8 cellular contexts compared by ENCODE assay signal in genomic region chr3:48016336-48016973, GRCh38. TPM values are rescaled to one million over a fixed set of nuclear protein-coding genes. Genes with fewer than 3 reads are reported as not detected.
DNase-seq lines count a peak whose midpoint lies in the region; ATAC-seq, FAIRE-seq and TF ChIP-seq lines count a peak whose summit lies in the region.

Gene MAP4, minus strand, starts transcription at chr3:48016416. Its CDS starts 17,556 bp downstream, at chr3:47998860.

- H3K4me1 Mint-ChIP-seq in naive thymus-derived CD8-positive, alpha-beta T cell = peaks cover 17 to 49% (median 43%) of the 10 kb centered on the region in 4 donors
- H3K4me1 Mint-ChIP-seq in CD14-positive monocyte = peaks cover 15% of the 10 kb centered on the region

- peaks cover 30% of the 10 kb centered on the region for H3K4me1 ChIP-seq in RWPE2 (ENCODE audit: insufficient read depth, poor library complexity, severe bottlenecking)
- peaks cover 39% of the 10 kb centered on the region for H3K4me1 ChIP-seq in endothelial cell of umbilical vein (ENCODE audit: control insufficient read depth, extremely low read depth, insufficient read depth, low read length)

- peak; percentile 40 for FAIRE-seq in endothelial cell of umbilical vein (lab: Jason Lieb, UNC)

- H3K27me3 ChIP-seq in RWPE2 (ENCODE audit: insufficient read depth, poor library complexity, severe bottlenecking) = no peaks in the 10 kb centered on the region
- H3K27me3 ChIP-seq in endothelial cell of umbilical vein (ENCODE audit: control insufficient read depth in 2 of 2, insufficient read depth in 2 of 2, low read length in 2 of 2) = no peaks in the 10 kb centered on the region

- no peak within 1 kb of the TSS for H3K4me3 ChIP-seq in RWPE2 (ENCODE audit: severe bottlenecking)
- no peak within 1 kb of the TSS for H3K4me3 ChIP-seq in endothelial cell of umbilical vein (replicated peaks in 1 of 3; ENCODE audit: insufficient read depth in 1 of 3, low read depth in 1 of 3, low read length in 3 of 3)

- H3K9me3 ChIP-seq in RWPE2 (ENCODE audit: severe bottlenecking) (no peaks in the 10 kb centered on the region), endothelial cell of umbilical vein (replicated peaks; ENCODE audit: control insufficient read depth, insufficient read depth, low read length) (no peaks in the 10 kb centered on the region)

- H2AFZ ChIP-seq in endothelial cell of umbilical vein (ENCODE audit: low read depth, low read length) = no peak within 1 kb of the TSS

- H3K4me2 ChIP-seq in endothelial cell of umbilical vein (ENCODE audit: insufficient read depth, low read length) = peak within 1 kb of the TSS; percentile 53

- peak within 1 kb of the TSS; percentile 24 for H3K9ac ChIP-seq in endothelial cell of umbilical vein (replicated peaks; ENCODE audit: extremely low read depth, insufficient read depth, low read length)

- no peaks in the 10 kb centered on the region for H3K9me3 Mint-ChIP-seq in naive thymus-derived CD8-positive, alpha-beta T cell
- no peaks in the 10 kb centered on the region for H3K9me3 Mint-ChIP-seq in CD14-positive monocyte

- TF ChIP-seq CTCF in RWPE2 (IDR thresholded peaks at IDR 0.05; ENCODE audit: poor library complexity, severe bottlenecking) = no peak
- TF ChIP-seq CTCF in endothelial cell of umbilical vein (IDR thresholded peaks at IDR 0.05; ENCODE audit: extremely low read depth in 1 of 2, insufficient read depth in 1 of 2, low read depth in 1 of 2, low read length in 2 of 2) = no peak
- TF ChIP-seq CTCF in CD14-positive monocyte (IDR thresholded peaks at IDR 0.05) = no peak

- H3K27ac ChIP-seq in RWPE2 (ENCODE audit: poor library complexity, severe bottlenecking) (peak within 1 kb of the TSS; percentile 64), endothelial cell of umbilical vein (ENCODE audit: insufficient read depth, low read depth, low read length) (peak within 1 kb of the TSS; percentile 58)

- H3K36me3 ChIP-seq in RWPE2 (ENCODE audit: low read depth) (peaks cover 8% of the 10 kb centered on the region), endothelial cell of umbilical vein (ENCODE audit: control insufficient read depth in 2 of 2, extremely low read depth in 1 of 2, insufficient read depth in 2 of 2, low read length in 2 of 2) (no peaks in the 10 kb centered on the region)

- peak; percentile 63 for DNase-seq in Caki2 (ENCODE audit: low read depth)
- no peak for DNase-seq in RWPE2 (ENCODE audit: low spot score)
- DNase-seq in endothelial cell of umbilical vein (ENCODE audit: low read depth, low spot score) = peak; percentile 37
- DNase-seq in naive thymus-derived CD8-positive, alpha-beta T cell = peak in 1 of 10 donors; percentile 0
- DNase-seq in CD14-positive monocyte (ENCODE audit: low spot score) = no peak
- DNase-seq in NCI-H345 treated with DMSO at 0.1 percent for 48 hours (lab: John Stamatoyannopoulos, UW; ENCODE audit: unreplicated experiment) = no peak
- no peak for DNase-seq in HuH-7.5 (ENCODE audit: low spot score)
- DNase-seq in activated CD8-positive, alpha-beta memory T cell treated with anti-CD3 and anti-CD28 coated beads for 24 hours = no peak

- no TSS peak for BruUV-seq in endothelial cell of umbilical vein (replicated peaks; lab: Mats Ljungman, UMichigan)

- no peaks in the 10 kb centered on the region for H3K27me3 Mint-ChIP-seq in naive thymus-derived CD8-positive, alpha-beta T cell
- H3K27me3 Mint-ChIP-seq in CD14-positive monocyte (ENCODE audit: low read depth in 3 of 3) = no peaks in the 10 kb centered on the region

- CTCF ChIA-PET in endothelial cell of umbilical vein (lab: Charles Lee) = interaction anchor here (2.0 kb wide), 1 partner anchor 72 kb away, joined by 4 read pairs; no protein-coding TSS in a partner anchor

- dilution Hi-C loops in endothelial cell of umbilical vein (cut with MboI; ENCODE audit: extremely low pct_ligation_motif_present, low sequenced_read_pairs) = no loop called here

- H4K20me1 ChIP-seq in endothelial cell of umbilical vein (replicated peaks; ENCODE audit: control insufficient read depth, extremely low read depth, insufficient read depth, low read length) = peaks cover 9% of the 10 kb centered on the region

- no peak for ATAC-seq in RWPE2 (ENCODE audit: low read depth)
- ATAC-seq in naive thymus-derived CD8-positive, alpha-beta T cell = no peak

- no peak for TF ChIP-seq POLR2A in endothelial cell of umbilical vein (IDR thresholded peaks at IDR 0.05; ENCODE audit: low read depth, low read length)

- H3K9me1 ChIP-seq in endothelial cell of umbilical vein (replicated peaks; ENCODE audit: control insufficient read depth, extremely low read depth, insufficient read depth, low read length) = no peaks in the 10 kb centered on the region

- in situ Hi-C loops in Caki2 (cut with HindIII; ENCODE audit: low pct_unique_long_range_greater_than_20kb, low sequenced_read_pairs) = no loop called here

- intact Hi-C loops in endothelial cell of umbilical vein (cut with micrococcal nuclease) (loop anchor here (5.0 kb wide), 2 partner anchors 71 to 136 kb away; no protein-coding TSS in a partner anchor), CD14-positive monocyte (cut with micrococcal nuclease) (no loop called here)

- H3K79me2 ChIP-seq in endothelial cell of umbilical vein (ENCODE audit: control insufficient read depth, insufficient read depth, low read length) = peaks cover 85% of the 10 kb centered on the region

- H3K27ac Mint-ChIP-seq in naive thymus-derived CD8-positive, alpha-beta T cell = peak within 1 kb of the TSS in 9 of 10 donors; percentile 8 to 84 (median 69)
- H3K27ac Mint-ChIP-seq in CD14-positive monocyte = peak within 1 kb of the TSS in 2 of 7 donors; percentile 21 to 23

- H3K36me3 Mint-ChIP-seq in naive thymus-derived CD8-positive, alpha-beta T cell = peaks cover 0 to 6% (median 0%) of the 10 kb centered on the region in 3 donors
- peaks cover 6 to 12% of the 10 kb centered on the region in 2 donors for H3K36me3 Mint-ChIP-seq in CD14-positive monocyte

- H3K4me3 Mint-ChIP-seq in naive thymus-derived CD8-positive, alpha-beta T cell = peak within 1 kb of the TSS in 3 of 10 donors; percentile 11 to 58 (median 30)
- no peak within 1 kb of the TSS for H3K4me3 Mint-ChIP-seq in CD14-positive monocyte

- POLR2A ChIA-PET in endothelial cell of umbilical vein (lab: Charles Lee) = no interaction called here
- POLR2A ChIA-PET in naive thymus-derived CD8-positive, alpha-beta T cell (lab: Charles Lee) = no interaction called here

TF ChIP-seq in endothelial cell of umbilical vein, 7 proteins besides CTCF, POLR2A, EP300 and RAD21:
- TF ChIP-seq MAX (IDR thresholded peaks at IDR 0.05; ENCODE audit: insufficient read depth, insufficient read length) (no peak), EZH2 (IDR thresholded peaks at IDR 0.05; ENCODE audit: borderline replicate concordance, low read depth, low read length, severe bottlenecking) (no peak), MYC (IDR thresholded peaks at IDR 0.05; ENCODE audit: low read depth, low read length) (no peak)
TF ChIP-seq in endothelial cell of umbilical vein: peak in this region for 0.

RNA-seq across cellular contexts. Expression of gene MAP4, which starts in this region (rescaled TPM):
- total RNA-seq in Caki2 (2014; rRNA removed; shearing (Covaris generic); ENCODE audit: low replicate concordance) = 27.6 and 29.1 TPM in 2 replicates
- total RNA-seq in endothelial cell of umbilical vein = 277 and 290 TPM in 2 replicates
- polyA plus RNA-seq in endothelial cell of umbilical vein = 112 and 121 TPM in 2 replicates
- polyA plus RNA-seq in endothelial cell of umbilical vein (2011; cell fraction: cytosol; rRNA removed) = 118 and 125 TPM in 2 replicates
- 195 and 265 TPM in 2 replicates for polyA plus RNA-seq in endothelial cell of umbilical vein (2011; cell fraction: nucleus; rRNA removed)
- polyA plus RNA-seq in endothelial cell of umbilical vein (2012) = 207 and 224 TPM in 2 replicates
- polyA minus RNA-seq in endothelial cell of umbilical vein = 123 and 132 TPM in 2 replicates
- 54.0 TPM for polyA minus RNA-seq in endothelial cell of umbilical vein (2011; cell fraction: cytosol; rRNA and poly(A)+ RNA removed)
- 94.7 and 123 TPM in 2 replicates for polyA minus RNA-seq in endothelial cell of umbilical vein (2011; cell fraction: nucleus; rRNA and poly(A)+ RNA removed)
- total RNA-seq in naive thymus-derived CD8-positive, alpha-beta T cell = 10 to 100 TPM; 53.0 to 56.8 TPM
- 10 to 100 TPM; 17.8 to 29.5 (median 25.2) TPM for polyA plus RNA-seq in naive thymus-derived CD8-positive, alpha-beta T cell
- polyA plus RNA-seq in CD14-positive monocyte = 10 to 100 TPM in 1 of 2 donors, 1 to 10 TPM in 1; 6.2 to 18.4 TPM

Comparison
In these comparisons a context has a peak if more than half of its experiments do, and no peak if none do; other contexts are left out.
1. DNase-seq: peak in Caki2 (single experiment) and endothelial cell of umbilical vein (single experiment); none in RWPE2 (single experiment), CD14-positive monocyte (single experiment), NCI-H345 treated with DMSO at 0.1 percent for 48 hours (single experiment), HuH-7.5 (single experiment) and activated CD8-positive, alpha-beta memory T cell treated with anti-CD3 and anti-CD28 coated beads for 24 hours (single experiment).